20 cellular contexts compared by ENCODE assay signal in genomic region chr5:1886634-1887399, GRCh38. TPM values are rescaled to one million over a fixed set of nuclear protein-coding genes. Genes with fewer than 3 reads are reported as not detected.
DNase-seq lines count a peak whose midpoint lies in the region; ATAC-seq and TF ChIP-seq lines count a peak whose summit lies in the region.
"Had no signal": no experiment of that assay in that cellular context is flagged by ENCODE, and none has a peak within 500 bp of the region (broad histone marks: within the 10 kb centered on the region; RNA-seq: fewer than 3 reads in every experiment).

No MANE protein-coding gene starts in this region.

- POLR2A ChIA-PET in WTC11 (lab: Charles Lee), result interaction anchor here (1.0 kb wide), 1 partner anchor 86 kb away, joined by 4 read pairs; no protein-coding TSS in a partner anchor

- WGBS in trophoblast cell (ENCODE audit: extremely low coverage, insufficient coverage, insufficient read length), result no CpG with 5 or more reads among the region's 107 CpGs

- H3F3A ChIP-seq in GM23338 (replicated peaks; ENCODE audit: low read depth), result peaks cover 3% of the 10 kb centered on the region; the same call in 1 of the 2 replicates

- peaks cover 5% of the 10 kb centered on the region for H3K79me1 ChIP-seq in trophoblast cell (ENCODE audit: low read length)

- H3K14ac ChIP-seq in trophoblast cell (ENCODE audit: low read length), result peak overlapping the region; percentile 45

- H3K4ac ChIP-seq in trophoblast cell (ENCODE audit: low read depth, low read length), result no peak overlapping the region

- H4K8ac ChIP-seq in trophoblast cell (ENCODE audit: low read depth, low read length), result peak overlapping the region; percentile 34

- TF ChIP-seq CTCF in GM23338 (conservative IDR thresholded peaks at IDR 0.05; ENCODE audit: low read depth in 2 of 2), result no peak
- TF ChIP-seq CTCF in WTC11 (IDR thresholded peaks at IDR 0.05), result no peak

- H3K27me3 Mint-ChIP-seq in GM23338 (ENCODE audit: insufficient read depth, low read depth, poor library complexity), result peaks cover 75% of the 10 kb centered on the region
- H3K27me3 Mint-ChIP-seq in WTC11 (ENCODE audit: low read depth), result peaks cover 80% of the 10 kb centered on the region

- H3K36me3 ChIP-seq in GM23338 (ENCODE audit: insufficient read depth), result no peaks in the 10 kb centered on the region
- H3K36me3 ChIP-seq in trophoblast cell (ENCODE audit: control insufficient read depth in 1 of 2, insufficient read depth in 2 of 2, low read length in 2 of 2), result no peaks in the 10 kb centered on the region
- H3K36me3 ChIP-seq: left lung, stomach had no signal

- H3K79me2 ChIP-seq in GM23338 (replicated peaks; ENCODE audit: insufficient read depth) (no peaks in the 10 kb centered on the region), trophoblast cell (ENCODE audit: control insufficient read depth, insufficient read depth, low read length, poor library complexity) (no peaks in the 10 kb centered on the region)

- H2AFZ ChIP-seq in GM23338 (peak overlapping the region; percentile 72), trophoblast cell (ENCODE audit: insufficient read depth, low read length, poor library complexity) (peak overlapping the region; percentile 40)

- no peak for ATAC-seq in GM23338
- ATAC-seq in WTC11, result no peak
- ATAC-seq in left ventricle myocardium superior, result peak; percentile 51
- ATAC-seq in GM19467 (IDR thresholded peaks at IDR 0.05; ENCODE audit: unreplicated experiment), result no peak
- no peak for ATAC-seq in HG02623 (IDR thresholded peaks at IDR 0.05; ENCODE audit: unreplicated experiment)
- ATAC-seq in GM19395 (IDR thresholded peaks at IDR 0.05; ENCODE audit: unreplicated experiment), result no peak
- ATAC-seq: HCT116, left lung, T-cell had no signal

- H3K23ac ChIP-seq in trophoblast cell (ENCODE audit: low read length), result no peak overlapping the region

- peak overlapping the region; percentile 20 for H4K12ac ChIP-seq in trophoblast cell (ENCODE audit: low read depth, low read length)

- H3K4me1 ChIP-seq in GM23338 (ENCODE audit: insufficient read depth) (peaks cover 22% of the 10 kb centered on the region; the same call in 1 of the 2 replicates), trophoblast cell (ENCODE audit: control insufficient read depth in 1 of 2, insufficient read depth in 2 of 2, low read length in 2 of 2) (peaks cover 16 to 35% of the 10 kb centered on the region in 2 experiments)

- H2BK120ac ChIP-seq in trophoblast cell (ENCODE audit: insufficient read depth, low read length, poor library complexity), result no peak overlapping the region

- intact Hi-C loops in left ventricle myocardium superior (cut with micrococcal nuclease), result no loop called here

- H3K36me3 Mint-ChIP-seq in GM23338 (ENCODE audit: low read depth) (no peaks in the 10 kb centered on the region), WTC11 (no peaks in the 10 kb centered on the region)
- H3K36me3 Mint-ChIP-seq: activated naive CD8-positive, alpha-beta T cell; T-cell had no signal

- H3K4me2 ChIP-seq in GM23338 (peak overlapping the region; percentile 86), trophoblast cell (ENCODE audit: low read length) (peak overlapping the region; percentile 74)

- no peak overlapping the region for H2AK5ac ChIP-seq in trophoblast cell (ENCODE audit: low read length)

- H3K9me3 Mint-ChIP-seq in GM23338, result peaks cover 2% of the 10 kb centered on the region; the same call in 1 of the 3 replicates
- H3K9me3 Mint-ChIP-seq in WTC11, result no peaks in the 10 kb centered on the region
- H3K9me3 Mint-ChIP-seq: nephron, T-cell had no signal

- H3K4me3 Mint-ChIP-seq in GM23338, result 0 out of 3 replicates have a peak overlapping the region, but pooled peaks have one; percentile 41
- H3K4me3 Mint-ChIP-seq in WTC11, result peak overlapping the region; percentile 78
- H3K4me3 Mint-ChIP-seq: activated naive CD8-positive, alpha-beta T cell; T-cell had no signal

- CTCF ChIA-PET in WTC11 (lab: Charles Lee), result interaction anchor here (0.7 to 0.9 kb wide), 2 partner anchors 12 to 62 kb away, joined by 4 read pairs; no protein-coding TSS in a partner anchor

- H4K20me1 ChIP-seq in GM23338 (replicated peaks; ENCODE audit: insufficient read depth), result no peaks in the 10 kb centered on the region

- H3K4me3 ChIP-seq in GM23338 (peak overlapping the region; percentile 64), trophoblast cell (ENCODE audit: low read depth, low read length) (peak overlapping the region; percentile 31)
- H3K4me3 ChIP-seq: left lung, stomach had no signal

- peak overlapping the region; percentile 63 for H3K18ac ChIP-seq in trophoblast cell (ENCODE audit: low read length)

- DNase-seq in GM23338 (ENCODE audit: low spot score), result no peak
- DNase-seq in WTC11 (ENCODE audit: low spot score), result no peak
- peak; percentile 61 for DNase-seq in left ventricle myocardium superior
- DNase-seq in trophoblast cell, result no peak
- DNase-seq in stimulated activated CD4-positive, alpha-beta T cell treated with anti-CD3 and anti-CD28 coated beads, Interleukin-2, amount 100 ng/mL, for 48 hours, result no peak
- DNase-seq: activated CD4-positive, alpha-beta T cell treated with anti-CD3 and anti-CD28 coated beads for 1 hour; AML-193; caudate nucleus; Karpas-422; NCI-H1694; NCI-H524 treated with DMSO at 0.1 percent for 48 hours; stomach; T-cell had no signal

- peak overlapping the region; percentile 51 for H4K91ac ChIP-seq in trophoblast cell (ENCODE audit: low read depth, low read length)

- H3K27ac ChIP-seq in GM23338 (ENCODE audit: low read depth), result no peak overlapping the region
- H3K27ac ChIP-seq in trophoblast cell (ENCODE audit: low read depth, low read length), result no peak overlapping the region
- H3K27ac ChIP-seq: left lung, stomach had no signal

- peaks cover 86% of the 10 kb centered on the region for H3K27me3 ChIP-seq in GM23338 (ENCODE audit: insufficient read depth)
- peaks cover 70% of the 10 kb centered on the region for H3K27me3 ChIP-seq in trophoblast cell (ENCODE audit: insufficient read depth, low read length)

- H3K9ac ChIP-seq in trophoblast cell (ENCODE audit: low read length), result no peak overlapping the region

- H2BK12ac ChIP-seq in trophoblast cell (ENCODE audit: low read length), result no peak overlapping the region

- H3K4me1 Mint-ChIP-seq in GM23338 (peaks cover 20% of the 10 kb centered on the region), WTC11 (peaks cover 30% of the 10 kb centered on the region)

- H3K27ac Mint-ChIP-seq in GM23338 (no peak overlapping the region), WTC11 (no peak overlapping the region)
- H3K27ac Mint-ChIP-seq: activated naive CD8-positive, alpha-beta T cell; nephron; T-cell had no signal

- no peaks in the 10 kb centered on the region for H3K9me2 ChIP-seq in GM23338 (ENCODE audit: insufficient read depth)

- no peak overlapping the region for H2BK5ac ChIP-seq in trophoblast cell (ENCODE audit: low read depth, low read length, poor library complexity)

- peaks cover 17% of the 10 kb centered on the region for H3K9me3 ChIP-seq in trophoblast cell (ENCODE audit: insufficient read depth, low read depth, low read length)
- H3K9me3 ChIP-seq: left lung, stomach had no signal

TF ChIP-seq in GM23338, 12 proteins besides CTCF, POLR2A, EP300 and RAD21:
- peak; percentile 64 for TF ChIP-seq EZH2 (IDR thresholded peaks at IDR 0.05; ENCODE audit: low read depth, unreplicated experiment)
- TF ChIP-seq EZH2phosphoT487 (IDR thresholded peaks at IDR 0.05; ENCODE audit: unreplicated experiment), result peak; percentile 89
- no peak for TF ChIP-seq NANOG (IDR thresholded peaks at IDR 0.05; ENCODE audit: borderline replicate concordance)
- no peak for TF ChIP-seq ZNF114 (CRISPR knock-in tag; IDR thresholded peaks at IDR 0.05)

TF ChIP-seq in WTC11, 78 proteins besides CTCF, POLR2A, EP300 and RAD21 (continues in another document):
- TF ChIP-seq STAT6 (CRISPR knock-in tag; conservative IDR thresholded peaks at IDR 0.05; ENCODE audit: low read depth) (no peak), NFE2L1 (CRISPR knock-in tag; IDR thresholded peaks at IDR 0.05) (no peak), ZNF138 (CRISPR knock-in tag; conservative IDR thresholded peaks at IDR 0.05) (no peak), ZNF423 (CRISPR knock-in tag; IDR thresholded peaks at IDR 0.05) (peak; percentile 23; the same call in 1 of the 2 replicates)

RNA-seq across cellular contexts. Expression of gene IRX4, which starts 4.1 kb away (rescaled TPM):
- 1.7 and 2.8 TPM in 2 replicates for total RNA-seq in GM23338 (2014; rRNA removed; shearing (Covaris generic))
- 0.70 and 0.82 TPM in 2 replicates for polyA plus RNA-seq in GM23338 (2016; fragmentation: Nextera tagmentation; extraction: Ambion mirVana)
- 7.0 to 9.0 TPM (median 7.6 TPM) in 3 replicates for total RNA-seq in WTC11 (2021)
- total RNA-seq in left ventricle myocardium superior, result 19.6 TPM
- polyA plus RNA-seq in trophoblast cell (2013), result 25.8 and 26.3 TPM in 2 replicates
- total RNA-seq: left lung, stomach, T-cell had no signal
